8 cellular contexts compared by ENCODE assay signal in genomic region chr17:28727727-28728363, GRCh38. TPM values are rescaled to one million over a fixed set of nuclear protein-coding genes. Genes with fewer than 3 reads are reported as not detected.
DNase-seq lines count a peak whose midpoint lies in the region; ATAC-seq and TF ChIP-seq lines count a peak whose summit lies in the region.

No MANE protein-coding gene starts in this region.

- H3K4me1 Mint-ChIP-seq in activated B cell treated with CpG ODN at 0.5 μM for 24 hours, result peaks cover 61% of the 10 kb centered on the region
- H3K4me1 Mint-ChIP-seq in central memory CD8-positive, alpha-beta T cell, result peaks cover 54% of the 10 kb centered on the region

- H3K27me3 Mint-ChIP-seq in activated B cell treated with CpG ODN at 0.5 μM for 24 hours, result no peaks in the 10 kb centered on the region
- no peaks in the 10 kb centered on the region for H3K27me3 Mint-ChIP-seq in central memory CD8-positive, alpha-beta T cell

- no peak for TF ChIP-seq CTCF in activated B cell treated with CpG ODN at 0.5 μM for 24 hours (IDR thresholded peaks at IDR 0.05)

- peak overlapping the region; percentile 95 for H3K4me3 Mint-ChIP-seq in activated B cell treated with CpG ODN at 0.5 μM for 24 hours
- H3K4me3 Mint-ChIP-seq in central memory CD8-positive, alpha-beta T cell, result peak overlapping the region; percentile 94

- intact Hi-C loops in activated B cell treated with CpG ODN at 0.5 μM for 24 hours (cut with micrococcal nuclease), result loop anchor here (1.0 to 5.0 kb wide), 14 partner anchors 9 to 839 kb away; partner anchors contain the start of genes ABHD15, DHRS13, FAM222B and FLOT2

- DNase-seq in NCI-H2107 treated with DMSO at 0.1 percent for 48 hours (lab: John Stamatoyannopoulos, UW; ENCODE audit: unreplicated experiment) (peak; percentile 69), NCI-H2107 (lab: John Stamatoyannopoulos, UW) (no peak), NCI-H1694 (lab: John Stamatoyannopoulos, UW) (peak; percentile 31), activated B cell treated with CpG ODN at 0.5 μM for 24 hours (peak; percentile 81), medulla oblongata (ENCODE audit: extremely low spot score) (peak; percentile 63)
- DNase-seq in central memory CD8-positive, alpha-beta T cell (ENCODE audit: low spot score in 2 of 2), result peak; percentile 62 to 78
- DNase-seq in stimulated activated CD8-positive, alpha-beta memory T cell treated with anti-CD3 and anti-CD28 coated beads, Interleukin-2, amount 100 ng/mL, for 1 hour (ENCODE audit: low read depth in 2 of 2), result peak; percentile 68 to 74

- ATAC-seq in HG02623 (IDR thresholded peaks at IDR 0.05; ENCODE audit: unreplicated experiment), result peak; percentile 33
- ATAC-seq in activated B cell treated with CpG ODN at 0.5 μM for 24 hours (ENCODE audit: low read depth), result peak; percentile 43
- ATAC-seq in central memory CD8-positive, alpha-beta T cell (replicated peaks; ENCODE audit: extremely low read depth, poor library complexity, severe bottlenecking), result peak; percentile 66

- H3K36me3 Mint-ChIP-seq in activated B cell treated with CpG ODN at 0.5 μM for 24 hours (ENCODE audit: low read depth), result peaks cover 30% of the 10 kb centered on the region
- H3K36me3 Mint-ChIP-seq in central memory CD8-positive, alpha-beta T cell (ENCODE audit: insufficient read depth), result peaks cover 42% of the 10 kb centered on the region

- CTCF ChIA-PET in activated B cell treated with CpG ODN at 0.5 μM for 24 hours (lab: Charles Lee), result interaction anchor here (0.7 to 6.1 kb wide), 19 partner anchors 8 to 421 kb away, joined by 3 to 545 read pairs (median 8); partner anchors contain the start of genes DHRS13, FAM222B, FLOT2 and PROCA1

- peak overlapping the region; percentile 99 for H3K27ac Mint-ChIP-seq in activated B cell treated with CpG ODN at 0.5 μM for 24 hours
- peak overlapping the region; percentile 98 for H3K27ac Mint-ChIP-seq in central memory CD8-positive, alpha-beta T cell (ENCODE audit: low read depth)

- POLR2A ChIA-PET in activated B cell treated with CpG ODN at 0.5 μM for 24 hours (lab: Charles Lee), result interaction anchor here (0.6 to 18.0 kb wide), 29 partner anchors 7 to 566 kb away, joined by 3 to 2384 read pairs (median 15); partner anchors contain the start of genes BLTP2, DHRS13, FAM222B and FLOT2

- no peaks in the 10 kb centered on the region for H3K9me3 Mint-ChIP-seq in activated B cell treated with CpG ODN at 0.5 μM for 24 hours
- H3K9me3 Mint-ChIP-seq in central memory CD8-positive, alpha-beta T cell, result no peaks in the 10 kb centered on the region

RNA-seq across cellular contexts. Expression of gene NEK8, which starts 0.7 kb away (rescaled TPM):
- total RNA-seq in activated B cell treated with CpG ODN at 0.5 μM for 24 hours, result 24.8 and 29.7 TPM in 2 replicates

RNA-seq across cellular contexts. Expression of gene TLCD1, which starts 1.8 kb away (rescaled TPM):
- 40.7 and 41.0 TPM in 2 replicates for total RNA-seq in activated B cell treated with CpG ODN at 0.5 μM for 24 hours

RNA-seq across cellular contexts. Expression of gene RPL23A, which starts 8.1 kb away (rescaled TPM):
- 3,189 and 3,657 TPM in 2 replicates for total RNA-seq in activated B cell treated with CpG ODN at 0.5 μM for 24 hours

RNA-seq across cellular contexts. Expression of gene RAB34, which starts 10.2 kb away (rescaled TPM):
- 21.3 and 23.9 TPM in 2 replicates for total RNA-seq in activated B cell treated with CpG ODN at 0.5 μM for 24 hours

RNA-seq across cellular contexts. Expression of gene TRAF4, which starts 16.0 kb away (rescaled TPM):
- 754 and 903 TPM in 2 replicates for total RNA-seq in activated B cell treated with CpG ODN at 0.5 μM for 24 hours
